8 cellular contexts compared by ENCODE assay signal in genomic region chr11:121451982-121452608, GRCh38. TPM values are rescaled to one million over a fixed set of nuclear protein-coding genes. Genes with fewer than 3 reads are reported as not detected.
DNase-seq lines count a peak whose midpoint lies in the region; ATAC-seq and TF ChIP-seq lines count a peak whose summit lies in the region.

TSS of gene SORL1 (plus strand) at chr11:121452314. CDS start at chr11:121452332, 18 bp downstream.

- H3K9me3 Mint-ChIP-seq in chondrocyte (ENCODE audit: low read depth), result peaks cover 2% of the 10 kb centered on the region

- no peaks in the 10 kb centered on the region for H3K27me3 ChIP-seq in layer of hippocampus (ENCODE audit: control insufficient read depth, insufficient read depth, low read length)

- TF ChIP-seq CTCF in GM10266 (IDR thresholded peaks at IDR 0.05; ENCODE audit: control insufficient read depth, insufficient read depth, low read depth, missing control alignments) (peak; percentile 83), NB4 (IDR thresholded peaks at IDR 0.05; ENCODE audit: low read depth, low read length) (peak; percentile 56), chondrocyte (IDR thresholded peaks at IDR 0.05) (peak; percentile 81)

- H3K4me1 Mint-ChIP-seq in chondrocyte (ENCODE audit: low read depth), result peaks cover 11% of the 10 kb centered on the region

- TF ChIP-seq POLR2A in NB4 (IDR thresholded peaks at IDR 0.05; ENCODE audit: extremely low read depth, insufficient read length), result peak; percentile 44

- H3K27ac Mint-ChIP-seq in chondrocyte (ENCODE audit: unreplicated experiment), result no peak within 1 kb of the TSS

- peak within 1 kb of the TSS; percentile 69 for H3K27ac ChIP-seq in layer of hippocampus (ENCODE audit: low read depth, low read length)

- peaks cover 52% of the 10 kb centered on the region for H3K27me3 Mint-ChIP-seq in chondrocyte (ENCODE audit: low read depth)

- DNase-seq in GM10266 (ENCODE audit: extremely low spot score), result peak; percentile 82
- DNase-seq in HCEC 1CT, result peak; percentile 3
- peak; percentile 85 for DNase-seq in NB4 (ENCODE audit: low read depth)
- DNase-seq in chondrocyte (ENCODE audit: low spot score), result no peak
- DNase-seq in stimulated activated CD4-positive, alpha-beta T cell treated with anti-CD3 and anti-CD28 coated beads, Interleukin-1b, Interleukin-23, amount 100 ng/mL, for 48 hours, result peak; percentile 76
- DNase-seq in middle frontal gyrus (ENCODE audit: extremely low spot score, low spot score), result no peak

- peaks cover 3% of the 10 kb centered on the region for H3K36me3 Mint-ChIP-seq in chondrocyte (ENCODE audit: low read depth)

- H3K4me3 Mint-ChIP-seq in chondrocyte (ENCODE audit: unreplicated experiment), result peak within 1 kb of the TSS; percentile 72

- peak within 1 kb of the TSS; percentile 74 for H3K4me3 ChIP-seq in NB4 (ENCODE audit: low read depth, low read length)

- ATAC-seq in activated CD4-positive, CD25-positive, alpha-beta regulatory T cell treated with anti-CD3 and anti-CD28 coated beads, Interleukin-2, amount 50 U/mL, for 24 hours, result peak; percentile 46 to 58

RNA-seq across cellular contexts. Expression of gene SORL1, which starts in this region (rescaled TPM):
- total RNA-seq in chondrocyte, result 0.85 to 0.92 TPM (median 0.87 TPM) in 3 replicates

Comparison
In these comparisons a context has a peak if more than half of its experiments do, and no peak if none do; other contexts are left out.
1. DNase-seq: peak in GM10266 (single experiment), HCEC 1CT (single experiment), NB4 (single experiment) and stimulated activated CD4-positive, alpha-beta T cell treated with anti-CD3 and anti-CD28 coated beads, Interleukin-1b, Interleukin-23, amount 100 ng/mL, for 48 hours (single experiment); none in chondrocyte (single experiment) and middle frontal gyrus (single experiment).
2. Peak in every context shown above with its lines, with median percentiles within 50 percentile points of each other: CTCF ChIP-seq.